In the genomic region with DNA sequence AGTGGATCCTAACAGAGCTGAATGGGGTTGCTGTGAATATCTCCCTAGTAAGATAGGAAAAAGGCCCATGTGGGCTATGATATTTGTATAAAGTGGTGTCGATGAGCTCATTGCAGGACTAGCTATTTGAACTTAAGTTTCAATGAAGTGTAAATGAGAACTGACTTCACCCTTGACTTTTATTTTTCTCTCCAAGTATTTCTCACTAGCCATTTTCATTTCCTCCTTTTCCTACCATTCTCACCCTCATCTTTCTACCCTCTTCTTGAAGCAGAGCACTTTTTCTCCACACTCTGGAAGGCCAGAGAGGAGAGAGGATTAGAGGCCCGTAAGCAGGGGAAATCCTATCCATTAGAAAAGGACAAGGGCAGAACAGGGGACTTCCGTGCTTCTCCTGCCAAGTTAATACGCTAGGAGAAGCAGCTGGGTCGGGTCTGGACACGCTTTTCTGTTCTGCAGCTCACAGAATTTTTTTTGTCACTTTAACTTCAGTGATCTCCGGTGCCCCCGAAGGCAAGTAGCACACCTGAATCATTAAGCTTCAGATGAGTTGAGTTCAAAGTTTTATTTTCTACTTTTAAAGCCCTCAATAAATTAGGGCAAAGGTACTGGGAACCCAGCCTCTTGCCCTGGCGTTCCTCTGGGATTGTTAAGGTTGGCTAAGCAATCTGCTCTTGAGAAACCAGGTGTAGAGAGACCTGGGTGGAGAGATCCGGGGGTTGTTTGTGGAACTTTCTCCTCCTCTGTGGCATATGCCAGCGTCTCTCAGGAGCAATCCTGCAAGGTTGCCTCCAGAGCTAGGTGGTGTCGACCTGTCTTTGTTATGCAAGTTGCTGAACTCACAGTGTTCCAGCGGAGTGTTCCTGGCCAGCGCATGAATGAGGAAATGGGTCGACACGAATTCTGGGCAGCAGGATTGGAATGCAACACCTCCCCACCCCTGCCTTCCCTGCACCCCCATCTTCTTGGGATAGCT, we compare ENCODE assay signal across 8 cellular contexts. TPM values are rescaled to one million over a fixed set of nuclear protein-coding genes. Genes with fewer than 3 reads are reported as not detected.
DNase-seq lines count a peak whose midpoint lies in the region; ATAC-seq and TF ChIP-seq lines count a peak whose summit lies in the region.

No MANE protein-coding gene starts in this region.

- DNase-seq in DMS 273 (lab: John Stamatoyannopoulos, UW; ENCODE audit: unreplicated experiment) (peak; percentile 59), HT-29 (ENCODE audit: low spot score) (peak; percentile 78), cardiac fibroblast (ENCODE audit: low read depth in 2 of 2) (peak; percentile 12 to 28), mesenchymal stem cell (peak; percentile 54), KG1 (lab: John Stamatoyannopoulos, UW) (no peak), NCI-H1092 (lab: John Stamatoyannopoulos, UW) (no peak), H4 (ENCODE audit: low spot score) (no peak)

- H3K4ac ChIP-seq in mesenchymal stem cell (ENCODE audit: low read depth in 1 of 2, low read length in 2 of 2), result no peak overlapping the region

- no peaks in the 10 kb centered on the region for H3K79me1 ChIP-seq in mesenchymal stem cell (replicated peaks; ENCODE audit: low read length, poor library complexity, severe bottlenecking)

- H2AK5ac ChIP-seq in mesenchymal stem cell (ENCODE audit: low read length, severe bottlenecking), result no peak overlapping the region

- H3K4me2 ChIP-seq in mesenchymal stem cell (ENCODE audit: low read length, poor library complexity, severe bottlenecking), result no peak overlapping the region

- no peaks in the 10 kb centered on the region for H3K9me3 ChIP-seq in mesenchymal stem cell (ENCODE audit: control insufficient read depth, low read length)

- TF ChIP-seq CTCF in cardiac fibroblast (IDR thresholded peaks at IDR 0.05; ENCODE audit: low read depth, low read length), result no peak

- H2BK12ac ChIP-seq in mesenchymal stem cell (ENCODE audit: low read length in 2 of 2), result no peak overlapping the region

- peak; percentile 38 for ATAC-seq in GM21381 (IDR thresholded peaks at IDR 0.05; ENCODE audit: unreplicated experiment)

- H4K8ac ChIP-seq in mesenchymal stem cell (ENCODE audit: low read length), result peak overlapping the region; percentile 72

- H3K4me3 ChIP-seq in cardiac fibroblast (replicated peaks in 1 of 2; ENCODE audit: low read depth in 2 of 2, low read length in 2 of 2), result no peak overlapping the region
- no peak overlapping the region for H3K4me3 ChIP-seq in mesenchymal stem cell (ENCODE audit: insufficient read depth in 1 of 2, low read depth in 1 of 2, low read length in 2 of 2)

- no peaks in the 10 kb centered on the region for H3K36me3 ChIP-seq in mesenchymal stem cell (ENCODE audit: control insufficient read depth in 1 of 2, insufficient read depth in 2 of 2, low read depth in 1 of 2, low read length in 2 of 2)

- H2AFZ ChIP-seq in mesenchymal stem cell (ENCODE audit: low read depth, low read length), result no peak overlapping the region

- peak overlapping the region; percentile 60 for H3K9ac ChIP-seq in mesenchymal stem cell (ENCODE audit: low read length)

- H3K27ac ChIP-seq in mesenchymal stem cell (ENCODE audit: low read length, poor library complexity, severe bottlenecking), result peak overlapping the region; percentile 61

- H3K18ac ChIP-seq in mesenchymal stem cell (ENCODE audit: low read depth in 1 of 2, low read length in 2 of 2), result peak overlapping the region in 1 of 2 experiments; percentile 4

- peaks cover 13% of the 10 kb centered on the region for H3K4me1 ChIP-seq in mesenchymal stem cell (ENCODE audit: control insufficient read depth, insufficient read depth, low read depth, low read length)

- no peaks in the 10 kb centered on the region for H3K27me3 ChIP-seq in mesenchymal stem cell (ENCODE audit: control insufficient read depth in 1 of 2, insufficient read depth in 1 of 2, low read length in 2 of 2)

- no peak overlapping the region for H3K23ac ChIP-seq in mesenchymal stem cell (ENCODE audit: low read length in 2 of 2)

- no peak overlapping the region for H2BK5ac ChIP-seq in mesenchymal stem cell (ENCODE audit: low read depth, low read length, poor library complexity, severe bottlenecking)

- no peak overlapping the region for H4K91ac ChIP-seq in mesenchymal stem cell (ENCODE audit: low read length)

- H3K14ac ChIP-seq in mesenchymal stem cell (ENCODE audit: low read length in 2 of 2), result no peak overlapping the region

- no peak overlapping the region for H2BK15ac ChIP-seq in mesenchymal stem cell (ENCODE audit: low read depth, poor library complexity, severe bottlenecking)

- H2BK120ac ChIP-seq in mesenchymal stem cell (ENCODE audit: low read depth, low read length), result no peak overlapping the region

- 57% methylated on average over 13 of the region's 16 CpGs for WGBS in mesenchymal stem cell

RNA-seq across cellular contexts. Expression of a gene that starts 56.2 kb away (rescaled TPM):
- total RNA-seq in HT-29 (2014; rRNA removed; shearing (Covaris generic)), result 24.7 and 34.6 TPM in 2 replicates
- polyA plus RNA-seq in mesenchymal stem cell (2013, experiment 1 of 2), result 32.3 TPM
- polyA plus RNA-seq in mesenchymal stem cell (2013, experiment 2 of 2), result 31.6 TPM
- 5.6 and 8.0 TPM in 2 replicates for total RNA-seq in H4 (2014; rRNA removed; shearing (Covaris generic))

Comparison
In these comparisons a context has a peak if more than half of its experiments do, and no peak if none do; other contexts are left out.
1. DNase-seq: peak in DMS 273 (single experiment), HT-29 (single experiment), cardiac fibroblast (2 of 2) and mesenchymal stem cell (single experiment); none in KG1 (single experiment), NCI-H1092 (single experiment) and H4 (single experiment).